13 cellular contexts compared by ENCODE assay signal in the genomic region with DNA sequence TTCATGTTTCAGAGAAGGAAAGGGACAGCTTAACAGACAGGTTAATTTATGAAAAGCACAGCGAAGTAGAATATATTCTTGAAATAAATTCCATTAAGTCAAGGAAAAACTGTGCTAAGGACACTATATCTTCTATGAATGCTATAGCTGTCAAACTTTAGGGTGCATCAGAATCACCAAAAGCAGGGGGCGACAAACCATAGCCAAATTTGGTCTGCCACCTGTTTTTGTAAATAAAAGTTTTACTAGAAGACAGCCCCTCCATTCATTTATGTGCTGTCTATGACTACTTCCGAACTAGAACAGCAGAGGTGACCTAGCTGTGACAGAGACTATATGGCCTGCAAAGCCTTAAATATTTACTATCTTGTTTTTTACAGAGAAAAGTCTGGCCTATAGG. TPM values are rescaled to one million over a fixed set of nuclear protein-coding genes. Genes with fewer than 3 reads are reported as not detected.
DNase-seq lines count a peak whose midpoint lies in the region; ATAC-seq and TF ChIP-seq lines count a peak whose summit lies in the region.
"Had no signal": no experiment of that assay in that cellular context is flagged by ENCODE, and none has a peak within 500 bp of the region (broad histone marks: within the 10 kb centered on the region; RNA-seq: fewer than 3 reads in every experiment).

No MANE protein-coding gene starts in this region.

- H3K9ac ChIP-seq in mammary epithelial cell (ENCODE audit: insufficient read depth, low read length) = no peak overlapping the region

- peaks cover 23% of the 10 kb centered on the region for H3K4me1 Mint-ChIP-seq in MCF 10A (ENCODE audit: insufficient read depth, unreplicated experiment)
- H3K4me1 Mint-ChIP-seq in effector memory CD8-positive, alpha-beta T cell (ENCODE audit: low read depth in 2 of 2) = peaks cover 30 to 60% of the 10 kb centered on the region in 2 donors

- CTCF ChIA-PET in MCF 10A (lab: Yijun Ruan, JAX) = interaction anchor here (0.6 to 1.0 kb wide), 4 partner anchors 14 to 66 kb away, joined by 3 read pairs; no protein-coding TSS in a partner anchor
- CTCF ChIA-PET in mammary epithelial cell (lab: Charles Lee; ENCODE audit: low non-redundant PET) = interaction anchor here (0.5 kb wide), 1 partner anchor 578 kb away, joined by 6 read pairs; no protein-coding TSS in a partner anchor

- H3K79me2 ChIP-seq in mammary epithelial cell (ENCODE audit: insufficient read depth, low read length) = peaks cover 97% of the 10 kb centered on the region

- H3K36me3 Mint-ChIP-seq in MCF 10A (ENCODE audit: insufficient read depth, unreplicated experiment) = peaks cover 86% of the 10 kb centered on the region
- H3K36me3 Mint-ChIP-seq in effector memory CD8-positive, alpha-beta T cell (ENCODE audit: insufficient read depth) = peaks cover 89% of the 10 kb centered on the region

- TF ChIP-seq CTCF in MCF 10A (IDR thresholded peaks at IDR 0.05; ENCODE audit: unreplicated experiment) = peak; percentile 9
- TF ChIP-seq CTCF in mammary epithelial cell (conservative IDR thresholded peaks at IDR 0.05 in 1 of 2, IDR thresholded peaks at IDR 0.05 in 1 of 2; ENCODE audit: extremely low read depth in 1 of 2, insufficient read depth in 1 of 2, low read depth in 1 of 2, low read length in 2 of 2) = peak in 1 of 2 donors; percentile 16

- H3K9me3 ChIP-seq in mammary epithelial cell (replicated peaks; ENCODE audit: insufficient read depth, low read length) = no peaks in the 10 kb centered on the region
- H3K9me3 ChIP-seq: uterus had no signal

- no peaks in the 10 kb centered on the region for H3K9me3 Mint-ChIP-seq in MCF 10A (ENCODE audit: unreplicated experiment)
- no peaks in the 10 kb centered on the region for H3K9me3 Mint-ChIP-seq in effector memory CD8-positive, alpha-beta T cell
- H3K9me3 Mint-ChIP-seq: WTC11 had no signal

- H3K4me2 ChIP-seq in mammary epithelial cell (ENCODE audit: insufficient read depth, low read depth, low read length) = no peak overlapping the region

- no peak overlapping the region for H3K27ac Mint-ChIP-seq in MCF 10A (ENCODE audit: low read depth, unreplicated experiment)
- H3K27ac Mint-ChIP-seq in effector memory CD8-positive, alpha-beta T cell = peak overlapping the region; percentile 2 to 86

- peaks cover 46% of the 10 kb centered on the region for H3K36me3 ChIP-seq in mammary epithelial cell (ENCODE audit: insufficient read depth, low read length)
- H3K36me3 ChIP-seq: uterus had no signal

- H3K27ac ChIP-seq in mammary epithelial cell (ENCODE audit: insufficient read depth, low read depth, low read length) = no peak overlapping the region
- H3K27ac ChIP-seq: uterus had no signal

- DNase-seq in MCF 10A (ENCODE audit: unreplicated experiment) (peak; percentile 4), mammary epithelial cell (no peak), NAMALWA (ENCODE audit: low spot score) (peak; percentile 60), superior temporal gyrus (ENCODE audit: extremely low spot score) (peak; percentile 5)
- peak in 1 of 3 experiments; percentile 21 for DNase-seq in effector memory CD8-positive, alpha-beta T cell
- no peak for DNase-seq in stimulated activated CD4-positive, alpha-beta T cell treated with anti-CD3 and anti-CD28 coated beads, Interleukin-2, amount 100 ng/mL, for 24 hours
- DNase-seq: glutamatergic neuron, kidney, MV-4-11, uterus had no signal

- no peak overlapping the region for H2AFZ ChIP-seq in mammary epithelial cell (ENCODE audit: low read depth, low read length)

- no peak overlapping the region for H3K4me3 ChIP-seq in mammary epithelial cell (replicated peaks in 1 of 3; ENCODE audit: insufficient read depth in 1 of 3, low read depth in 2 of 3, low read length in 3 of 3)
- H3K4me3 ChIP-seq: uterus had no signal

- WGBS in mammary epithelial cell (ENCODE audit: low coverage, missing lambda C conversion rate) = 94% methylated on average over 3 of the region's 3 CpGs

- BruUV-seq in MCF 10A (replicated peaks; lab: Mats Ljungman, UMichigan) (no TSS peak), mammary epithelial cell (replicated peaks; lab: Mats Ljungman, UMichigan) (no TSS peak)

- dilution Hi-C loops in mammary epithelial cell (cut with HindIII; ENCODE audit: low sequenced_read_pairs) = no loop called here

- ATAC-seq in effector memory CD8-positive, alpha-beta T cell (replicated peaks) = peak; percentile 37
- ATAC-seq in HG03095 (IDR thresholded peaks at IDR 0.05; ENCODE audit: unreplicated experiment) (no peak), GM18870 (IDR thresholded peaks at IDR 0.05; ENCODE audit: unreplicated experiment) (no peak)
- ATAC-seq: WTC11 had no signal

- no peaks in the 10 kb centered on the region for H3K4me1 ChIP-seq in mammary epithelial cell (ENCODE audit: insufficient read depth, low read length)
- H3K4me1 ChIP-seq: uterus had no signal

- H3K27me3 Mint-ChIP-seq in MCF 10A (ENCODE audit: insufficient read depth, unreplicated experiment) = no peaks in the 10 kb centered on the region
- no peaks in the 10 kb centered on the region for H3K27me3 Mint-ChIP-seq in effector memory CD8-positive, alpha-beta T cell

- in situ Hi-C loops in mammary epithelial cell (cut with MboI; ENCODE audit: low sequenced_read_pairs in 2 of 2) = no loop called here

- intact Hi-C loops in MCF 10A (cut with micrococcal nuclease) (no loop called here), mammary epithelial cell (cut with micrococcal nuclease) (no loop called here)

- H3K4me3 Mint-ChIP-seq in MCF 10A (ENCODE audit: unreplicated experiment) = no peak overlapping the region
- H3K4me3 Mint-ChIP-seq in effector memory CD8-positive, alpha-beta T cell = no peak overlapping the region
- H3K4me3 Mint-ChIP-seq: WTC11 had no signal

- H3K27me3 ChIP-seq in mammary epithelial cell (ENCODE audit: insufficient read depth, low read length) = no peaks in the 10 kb centered on the region
- H3K27me3 ChIP-seq: uterus had no signal

- POLR2A ChIA-PET in MCF 10A (lab: Yijun Ruan, JAX) = interaction anchor here (1.6 to 2.1 kb wide), 4 partner anchors 9 to 637 kb away, joined by 4 to 6 read pairs (median 4); a partner anchor contains a TSS

- H4K20me1 ChIP-seq in mammary epithelial cell (ENCODE audit: insufficient read depth, low read length) = no peaks in the 10 kb centered on the region

RNA-seq across cellular contexts. Expression of a gene that starts 25.9 kb away (rescaled TPM):
- total RNA-seq in MCF 10A (2022) (81.3 and 104 TPM in 2 replicates), mammary epithelial cell (10 to 100 TPM; 47.7 to 84.1 TPM)
- 37.1 TPM for polyA plus RNA-seq in mammary epithelial cell
- 30.8 TPM for polyA minus RNA-seq in mammary epithelial cell

Comparison
In these comparisons a context has a peak if more than half of its experiments do, and no peak if none do; other contexts are left out.
1. DNase-seq: peak in MCF 10A (single experiment), NAMALWA (single experiment) and superior temporal gyrus (single experiment); none in mammary epithelial cell (single experiment) and stimulated activated CD4-positive, alpha-beta T cell treated with anti-CD3 and anti-CD28 coated beads, Interleukin-2, amount 100 ng/mL, for 24 hours (0 of 2).